ENCODE assay signal across 8 cellular contexts in genomic region chr15:82530606-82531379, GRCh38. TPM values are rescaled to one million over a fixed set of nuclear protein-coding genes. Genes with fewer than 3 reads are reported as not detected.
DNase-seq lines count a peak whose midpoint lies in the region; ATAC-seq, FAIRE-seq and TF ChIP-seq lines count a peak whose summit lies in the region.

No MANE protein-coding gene starts in this region.

- H3K9me3 Mint-ChIP-seq in activated CD4-positive, alpha-beta memory T cell treated with anti-CD3 and anti-CD28 coated beads for 36 hours: no peaks in the 10 kb centered on the region
- no peaks in the 10 kb centered on the region for H3K9me3 Mint-ChIP-seq in natural killer cell treated with Interleukin-12 subunit alpha and Interleukin-12 subunit beta and Interleukin-15 and Interleukin-18, amount 100 ng/mL, for 72 hours

- FAIRE-seq in A549 (lab: Jason Lieb, UNC): no peak

- H3K4me1 Mint-ChIP-seq in activated CD4-positive, alpha-beta memory T cell treated with anti-CD3 and anti-CD28 coated beads for 36 hours (ENCODE audit: low read depth): peaks cover 15% of the 10 kb centered on the region
- peaks cover 9 to 15% of the 10 kb centered on the region in 2 donors for H3K4me1 Mint-ChIP-seq in natural killer cell treated with Interleukin-12 subunit alpha and Interleukin-12 subunit beta and Interleukin-15 and Interleukin-18, amount 100 ng/mL, for 72 hours (ENCODE audit: low read depth in 2 of 2)

- H3K27ac Mint-ChIP-seq in activated CD4-positive, alpha-beta memory T cell treated with anti-CD3 and anti-CD28 coated beads for 36 hours: peak overlapping the region; percentile 76
- peak overlapping the region; percentile 13 to 15 for H3K27ac Mint-ChIP-seq in natural killer cell treated with Interleukin-12 subunit alpha and Interleukin-12 subunit beta and Interleukin-15 and Interleukin-18, amount 100 ng/mL, for 72 hours

- peaks cover 17% of the 10 kb centered on the region for H3K36me3 Mint-ChIP-seq in activated CD4-positive, alpha-beta memory T cell treated with anti-CD3 and anti-CD28 coated beads for 36 hours
- H3K36me3 Mint-ChIP-seq in natural killer cell treated with Interleukin-12 subunit alpha and Interleukin-12 subunit beta and Interleukin-15 and Interleukin-18, amount 100 ng/mL, for 72 hours: peaks cover 8% of the 10 kb centered on the region

- no peaks in the 10 kb centered on the region for H3K27me3 ChIP-seq in suprapubic skin

- TF ChIP-seq RAD21 in A549 (conservative IDR thresholded peaks at IDR 0.05 in 1 of 2, IDR thresholded peaks at IDR 0.05 in 1 of 2): peak; percentile 28 to 62

- no peaks in the 10 kb centered on the region for H3K27me3 Mint-ChIP-seq in activated CD4-positive, alpha-beta memory T cell treated with anti-CD3 and anti-CD28 coated beads for 36 hours
- no peaks in the 10 kb centered on the region for H3K27me3 Mint-ChIP-seq in natural killer cell treated with Interleukin-12 subunit alpha and Interleukin-12 subunit beta and Interleukin-15 and Interleukin-18, amount 100 ng/mL, for 72 hours

- CTCF ChIA-PET in A549 (lab: Yijun Ruan, JAX): interaction anchor here (0.5 to 5.9 kb wide), 26 partner anchors 10 to 1913 kb away, joined by 3 to 108 read pairs (median 3); partner anchors contain the start of genes RPS17 and WHAMM
- CTCF ChIA-PET in activated CD4-positive, alpha-beta memory T cell treated with anti-CD3 and anti-CD28 coated beads for 36 hours (lab: Charles Lee): interaction anchor here (0.7 to 3.2 kb wide), 19 partner anchors 10 to 586 kb away, joined by 3 to 58 read pairs (median 4); partner anchors contain the start of genes CPEB1, RAMAC and RPS17

- ATAC-seq in A549 (peak; percentile 77 to 81), GM19351 (IDR thresholded peaks at IDR 0.05; ENCODE audit: unreplicated experiment) (peak; percentile 82)
- ATAC-seq in natural killer cell treated with Interleukin-12 subunit alpha and Interleukin-12 subunit beta and Interleukin-15 and Interleukin-18, amount 100 ng/mL, for 72 hours: peak; percentile 86 to 89

- POLR2A ChIA-PET in A549 (lab: Yijun Ruan, JAX): interaction anchor here (0.6 to 3.0 kb wide), 3 partner anchors 9 to 472 kb away, joined by 3 to 52 read pairs (median 4); partner anchors contain the start of gene RPS17
- POLR2A ChIA-PET in activated CD4-positive, alpha-beta memory T cell treated with anti-CD3 and anti-CD28 coated beads for 36 hours (lab: Charles Lee): interaction anchor here (2.5 kb wide), 1 partner anchor 9 kb away, joined by 17 read pairs; the partner anchor contains the start of gene RPS17

- TF ChIP-seq CTCF in A549 (IDR thresholded peaks at IDR 0.05) (peak; percentile 98), suprapubic skin (IDR thresholded peaks at IDR 0.05) (peak; percentile 56 to 78)

- TF ChIP-seq POLR2A in A549 (IDR thresholded peaks at IDR 0.05; ENCODE audit: low read length) (no peak), suprapubic skin (IDR thresholded peaks at IDR 0.05) (no peak)

- WGBS in A549 (ENCODE audit: missing lambda C conversion rate): 12% methylated on average over 10 of the region's 10 CpGs
- WGBS in suprapubic skin: 22% methylated on average over 9 of the region's 10 CpGs

- H3K27ac ChIP-seq in A549 (peak overlapping the region in 1 of 2 experiments; percentile 66; a peak in 3 of 6 replicates), suprapubic skin (no peak overlapping the region)

- no peak for TF ChIP-seq EP300 in A549 (IDR thresholded peaks at IDR 0.05)
- no peak for TF ChIP-seq EP300 in suprapubic skin (IDR thresholded peaks at IDR 0.05)

- H3K4me3 ChIP-seq in A549: no peak overlapping the region
- no peak overlapping the region for H3K4me3 ChIP-seq in suprapubic skin

- peaks cover 29% of the 10 kb centered on the region for H3K36me3 ChIP-seq in suprapubic skin

- intact Hi-C loops in activated CD4-positive, alpha-beta memory T cell treated with anti-CD3 and anti-CD28 coated beads for 36 hours (cut with micrococcal nuclease): loop anchor here (1.0 kb wide), 2 partner anchors 10 to 470 kb away; partner anchors contain the start of gene RPS17

- H3K9me3 ChIP-seq in A549 (no peaks in the 10 kb centered on the region), suprapubic skin (no peaks in the 10 kb centered on the region)

- H3K4me3 Mint-ChIP-seq in activated CD4-positive, alpha-beta memory T cell treated with anti-CD3 and anti-CD28 coated beads for 36 hours: peak overlapping the region; percentile 31
- H3K4me3 Mint-ChIP-seq in natural killer cell treated with Interleukin-12 subunit alpha and Interleukin-12 subunit beta and Interleukin-15 and Interleukin-18, amount 100 ng/mL, for 72 hours: peak overlapping the region; percentile 45

- DNase-seq in A549 (ENCODE audit: low read depth in 1 of 2, low spot score in 1 of 2) (peak; percentile 80 to 86), HK-2 (ENCODE audit: unreplicated experiment) (peak; percentile 78), epidermal melanocyte (ENCODE audit: insufficient read length, low spot score) (peak; percentile 70), suprapubic skin (ENCODE audit: low spot score in 2 of 2) (no peak), DMS53 treated with DMSO at 0.1 percent for 48 hours (lab: John Stamatoyannopoulos, UW; ENCODE audit: unreplicated experiment) (no peak)
- DNase-seq in activated CD4-positive, alpha-beta memory T cell treated with anti-CD3 and anti-CD28 coated beads for 36 hours: peak; percentile 78
- peak; percentile 73 for DNase-seq in natural killer cell treated with Interleukin-12 subunit alpha and Interleukin-12 subunit beta and Interleukin-15 and Interleukin-18, amount 100 ng/mL, for 72 hours (ENCODE audit: low spot score)

- H3K4me1 ChIP-seq in A549 (peaks cover 4% of the 10 kb centered on the region; the same call in 1 of the 3 replicates), suprapubic skin (peaks cover 12% of the 10 kb centered on the region)

- peak overlapping the region; percentile 81 for H3K4me2 ChIP-seq in A549

TF ChIP-seq in A549, 52 proteins besides CTCF, POLR2A, EP300 and RAD21:
- peak; percentile 22; the same call in 1 of the 2 replicates for TF ChIP-seq MAX (IDR thresholded peaks at IDR 0.05)
- no peak for TF ChIP-seq HMGXB4 (CRISPR knock-in tag; IDR thresholded peaks at IDR 0.05; ENCODE audit: borderline replicate concordance)
- TF ChIP-seq SMC3 (IDR thresholded peaks at IDR 0.05): peak; percentile 80
- TF ChIP-seq JUN (IDR thresholded peaks at IDR 0.05): 0 out of 5 replicates have a peak, but pooled peaks of 1 of the 2 experiments have one; percentile 36

RNA-seq across cellular contexts. Expression of gene RPS17, which starts 9.5 kb away (rescaled TPM):
- polyA plus RNA-seq in A549 (2011; rRNA removed): 5,298 and 6,127 TPM in 2 replicates
- polyA plus RNA-seq in A549 (2012; cell fraction: cytosol; rRNA removed): 6,417 and 8,171 TPM in 2 replicates
- polyA plus RNA-seq in A549 (2012; cell fraction: nucleus; rRNA removed): 1,773 and 1,813 TPM in 2 replicates
- polyA plus RNA-seq in A549 (2017; fragmentation: RNase III; extraction: RNeasy Plus Mini Kit Qiagen cat#74134 plus additional on column Dnase treatment): 7,823 to 9,455 TPM (median 8,061 TPM) in 3 replicates
- polyA minus RNA-seq in A549 (2011; rRNA and poly(A)+ RNA removed): 1,110 and 1,157 TPM in 2 replicates
- 1,000 to 10,000 TPM; 2,581 to 2,594 TPM for total RNA-seq in activated CD4-positive, alpha-beta memory T cell treated with anti-CD3 and anti-CD28 coated beads for 36 hours
- 1,000 to 10,000 TPM; 1,081 to 1,285 TPM for total RNA-seq in natural killer cell treated with Interleukin-12 subunit alpha and Interleukin-12 subunit beta and Interleukin-15 and Interleukin-18, amount 100 ng/mL, for 72 hours
- 1,000 to 10,000 TPM; 1,246 to 3,036 (median 2,993) TPM for total RNA-seq in suprapubic skin

Comparison
In these comparisons a context has a peak if more than half of its experiments do, and no peak if none do; other contexts are left out.
1. DNase-seq: peak in A549 (2 of 2), HK-2 (single experiment), activated CD4-positive, alpha-beta memory T cell treated with anti-CD3 and anti-CD28 coated beads for 36 hours (single experiment), epidermal melanocyte (single experiment) and natural killer cell treated with Interleukin-12 subunit alpha and Interleukin-12 subunit beta and Interleukin-15 and Interleukin-18, amount 100 ng/mL, for 72 hours (single experiment); none in suprapubic skin (0 of 2) and DMS53 treated with DMSO at 0.1 percent for 48 hours (single experiment).
2. Peak in every context shown above with its lines, with median percentiles within 50 percentile points of each other: ATAC-seq.